ENCODE assay signal across 27 cellular contexts in the genomic region with DNA sequence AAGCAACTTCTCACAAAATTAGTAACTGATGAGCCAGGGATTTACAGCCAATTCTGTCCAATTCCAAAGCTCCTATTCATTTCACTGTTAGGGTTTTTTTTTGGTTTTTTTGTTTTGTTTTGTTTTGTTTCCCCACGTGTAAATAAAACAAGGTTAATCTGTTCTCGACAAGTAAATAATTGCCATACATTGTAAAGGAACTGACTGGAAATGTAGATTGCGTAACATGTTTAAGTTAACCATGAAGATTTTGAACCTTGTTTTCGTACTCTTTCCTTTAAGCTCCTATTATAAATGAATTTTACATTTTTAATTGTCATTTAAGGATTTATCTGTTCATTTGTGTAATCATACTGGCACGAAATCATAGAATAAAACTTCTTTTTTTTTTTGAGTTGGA. TPM values are rescaled to one million over a fixed set of nuclear protein-coding genes. Genes with fewer than 3 reads are reported as not detected.
"Had no signal": no experiment of that assay in that cellular context is flagged by ENCODE, and none has a peak within 500 bp of the region (broad histone marks: within the 10 kb centered on the region; RNA-seq: fewer than 3 reads in every experiment).

No MANE protein-coding gene starts in this region.

- H3K9ac ChIP-seq: neural progenitor cell, parathyroid adenoma had no signal

- H3K36me3 ChIP-seq: neural progenitor cell, ovary, spleen, stomach, thoracic aorta, thyroid gland, tibial nerve, upper lobe of left lung, vagina had no signal

- H3K79me2 ChIP-seq: parathyroid adenoma had no signal

- H3K4me3 ChIP-seq: neural progenitor cell, ovary, psoas muscle, skin epidermis, smooth muscle cell, spleen, stomach, thoracic aorta, thyroid gland, tibial nerve, upper lobe of left lung, vagina had no signal

- H3K9me3 ChIP-seq: ovary, psoas muscle, spleen, stomach, thoracic aorta, thyroid gland, tibial nerve, upper lobe of left lung, vagina had no signal

- H3K27ac ChIP-seq: neural progenitor cell, ovary, parathyroid adenoma, psoas muscle, skin epidermis, spleen, stomach, thoracic aorta, thyroid gland, tibial nerve, upper lobe of left lung, vagina had no signal

- ATAC-seq: natural killer cell; psoas muscle; right cardiac atrium; sciatic nerve; stimulated activated naive B cell treated with anti-CD40 and anti-IgM and Interleukin-4, amounts not matched to agents 10 μg/mL and 1 μg/mL and 100 μg/mL, for 72 hours had no signal

- FAIRE-seq: urothelium cell line had no signal

- DNase-seq: natural killer cell; occipital lobe; ovary; posterior cingulate gyrus; psoas muscle; right cardiac atrium; spleen; stimulated activated CD4-positive, alpha-beta T cell treated with anti-CD3 and anti-CD28 coated beads, Interleukin-12 subunit alpha, Interleukin-12 subunit beta, amount 100 ng/mL, for 4 hours; stimulated activated CD4-positive, alpha-beta T cell treated with anti-CD3 and anti-CD28 coated beads, Interleukin-1b, Interleukin-23, amount 100 ng/mL, for 48 hours; stimulated activated CD4-positive, alpha-beta T cell treated with anti-CD3 and anti-CD28 coated beads, Interleukin-4, amount 100 ng/mL, for 1 hour; stimulated activated CD4-positive, alpha-beta T cell treated with anti-CD3 and anti-CD28 coated beads, Interleukin-4, amount 100 ng/mL, for 4 hours; stimulated activated CD8-positive, alpha-beta memory T cell treated with anti-CD3 and anti-CD28 coated beads, Interleukin-4, amount 100 ng/mL, for 48 hours; stimulated activated naive B cell treated with anti-CD40 and anti-IgM and Interleukin-4, amounts not matched to agents 10 μg/mL and 1 μg/mL and 100 μg/mL, for 72 hours; stimulated activated naive CD4-positive, alpha-beta T cell treated with Interleukin-2 at 50 U/mL for 16 hours; stomach; thyroid gland; trophoblast cell had no signal

- H3K4me1 ChIP-seq: neural progenitor cell, parathyroid adenoma, spleen, stomach, tibial nerve, upper lobe of left lung, vagina had no signal

- H3K27me3 ChIP-seq: neural progenitor cell, ovary, spleen, stomach, thyroid gland, tibial nerve, upper lobe of left lung, vagina had no signal

- H3K4me2 ChIP-seq: neural progenitor cell, smooth muscle cell had no signal

- H2AFZ ChIP-seq: neural progenitor cell, parathyroid adenoma had no signal

RNA-seq across cellular contexts. Expression of a gene that starts 42.0 kb away (rescaled TPM):
- total RNA-seq: natural killer cell had no signal
